In the genomic region with DNA sequence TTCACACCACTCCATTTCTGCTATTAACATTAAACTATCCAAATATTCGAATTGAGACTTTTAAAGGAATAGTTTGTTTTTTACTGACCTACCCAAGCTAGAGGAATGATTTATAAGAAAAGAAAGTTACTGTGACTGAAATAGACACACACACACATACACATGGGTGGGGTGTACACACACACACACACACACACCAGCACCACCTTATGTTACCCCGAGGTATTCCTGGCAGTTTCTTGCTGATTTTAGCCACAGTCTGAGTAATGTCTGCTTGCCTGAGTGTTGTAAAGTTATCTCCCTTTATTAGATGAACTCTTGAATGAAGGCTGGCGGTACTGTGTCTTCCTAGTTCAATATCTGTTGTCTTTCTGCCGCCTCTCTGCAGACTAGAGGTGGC, we compare ENCODE assay signal across 13 cellular contexts.
DNase-seq lines count a peak whose midpoint lies in the region; ATAC-seq, FAIRE-seq and TF ChIP-seq lines count a peak whose summit lies in the region.
"Had no signal": no experiment of that assay in that cellular context is flagged by ENCODE, and none has a peak within 500 bp of the region (broad histone marks: within the 10 kb centered on the region; RNA-seq: fewer than 3 reads in every experiment).

No MANE protein-coding gene starts in this region.

- ATAC-seq in mucosa of descending colon (peak; percentile 61), body of pancreas (no peak), HG03469 (IDR thresholded peaks at IDR 0.05; ENCODE audit: unreplicated experiment) (no peak)
- ATAC-seq: A549 had no signal

- H3K9ac ChIP-seq in H1 (replicated peaks in 1 of 4; ENCODE audit: extremely low read depth in 1 of 4, low read depth in 3 of 4, low read length in 3 of 4), result no peak overlapping the region

- no peak overlapping the region for H2BK12ac ChIP-seq in H1 (ENCODE audit: low read depth, low read length)

- H4K20me1 ChIP-seq in H1 (replicated peaks in 1 of 2; ENCODE audit: control insufficient read depth in 1 of 2, insufficient read depth in 2 of 2, low read length in 2 of 2), result no peaks in the 10 kb centered on the region

- H3K4me2 ChIP-seq in H1 (ENCODE audit: insufficient read depth in 1 of 2, low read depth in 2 of 2, low read length in 2 of 2), result no peak overlapping the region
- H3K4me2 ChIP-seq: A549 had no signal

- TF ChIP-seq RAD21 in H1 (IDR thresholded peaks at IDR 0.05 in 1 of 2, conservative IDR thresholded peaks at IDR 0.05 in 1 of 2; ENCODE audit: low read depth in 2 of 2, low read length in 2 of 2), result peak; percentile 6 to 9; a peak in 1 of 4 replicates

- H3K4me1 ChIP-seq in H1 (replicated peaks in 1 of 4; ENCODE audit: control insufficient read depth in 3 of 4, insufficient read depth in 4 of 4, low read length in 3 of 4) (no peaks in the 10 kb centered on the region), mucosa of descending colon (ENCODE audit: low read depth) (no peaks in the 10 kb centered on the region), body of pancreas (no peaks in the 10 kb centered on the region), sigmoid colon (no peaks in the 10 kb centered on the region)
- H3K4me1 ChIP-seq: A549, BE2C had no signal

- H3K27ac ChIP-seq in H1 (ENCODE audit: low read depth, low read length) (no peak overlapping the region), body of pancreas (no peak overlapping the region), sigmoid colon (no peak overlapping the region)
- H3K27ac ChIP-seq: A549, C4-2B had no signal

- H2AK5ac ChIP-seq in H1 (ENCODE audit: low read depth, low read length), result no peak overlapping the region

- no peak overlapping the region for H3K56ac ChIP-seq in H1 (replicated peaks; ENCODE audit: insufficient read length, low read depth, low read length)

- H4K8ac ChIP-seq in H1 (ENCODE audit: extremely low read depth, insufficient read depth, low read length), result no peak overlapping the region

- FAIRE-seq in H1 (lab: Jason Lieb, UNC), result peak; percentile 36
- FAIRE-seq: A549, GM19239, H54 had no signal

- peak; percentile 18 for DNase-seq in NCI-H524 treated with DMSO at 0.1 percent for 48 hours (lab: John Stamatoyannopoulos, UW)
- DNase-seq in H1 (ENCODE audit: low read depth in 1 of 2, low spot score in 2 of 2), result no peak
- no peak for DNase-seq in mucosa of descending colon
- no peak for DNase-seq in body of pancreas
- DNase-seq in sigmoid colon, result no peak
- DNase-seq: BE2C; CD4-positive, alpha-beta memory T cell; GF-D8 had no signal

- H2BK120ac ChIP-seq in H1 (replicated peaks; ENCODE audit: low read depth, low read length), result no peak overlapping the region

- no peaks in the 10 kb centered on the region for H3K23me2 ChIP-seq in H1 (ENCODE audit: low read depth, low read length)

- POLR2A ChIA-PET in H1 (lab: Charles Lee; ENCODE audit: partially characterized antibody), result no interaction called here

- no peak overlapping the region for H3K4me3 ChIP-seq in H1 (ENCODE audit: extremely low read depth in 1 of 4, insufficient read depth in 2 of 4, low read depth in 3 of 4, low read length in 4 of 4)
- no peak overlapping the region for H3K4me3 ChIP-seq in mucosa of descending colon
- H3K4me3 ChIP-seq in body of pancreas, result no peak overlapping the region
- H3K4me3 ChIP-seq in sigmoid colon, result no peak overlapping the region
- H3K4me3 ChIP-seq: A549 had no signal

- no peaks in the 10 kb centered on the region for H3K36me3 ChIP-seq in H1 (ENCODE audit: control insufficient read depth in 2 of 4, insufficient read depth in 4 of 4, low read length in 3 of 4)
- H3K36me3 ChIP-seq in mucosa of descending colon (ENCODE audit: low read depth), result no peaks in the 10 kb centered on the region
- H3K36me3 ChIP-seq in body of pancreas (replicated peaks in 1 of 2; ENCODE audit: insufficient read depth in 1 of 2, low read depth in 2 of 2), result no peaks in the 10 kb centered on the region
- H3K36me3 ChIP-seq in sigmoid colon, result no peaks in the 10 kb centered on the region
- H3K36me3 ChIP-seq: BE2C had no signal

- no peak overlapping the region for H3K23ac ChIP-seq in H1 (ENCODE audit: insufficient read length)

- no peak overlapping the region for H2BK20ac ChIP-seq in H1 (ENCODE audit: low read length)

- no peak overlapping the region for H2BK5ac ChIP-seq in H1 (ENCODE audit: low read depth, low read length)

- TF ChIP-seq EP300 in H1 (IDR thresholded peaks at IDR 0.05; ENCODE audit: borderline replicate concordance in 1 of 2, low read depth in 2 of 2, low read length in 2 of 2) (no peak), sigmoid colon (IDR thresholded peaks at IDR 0.05) (no peak)

- H2BK15ac ChIP-seq in H1 (ENCODE audit: low read length), result no peak overlapping the region

- CTCF ChIA-PET in H1 (lab: Charles Lee; ENCODE audit: partially characterized antibody), result interaction anchor here (2.2 kb wide), 1 partner anchor 47 kb away, joined by 6 read pairs; no protein-coding TSS in a partner anchor

- no peak overlapping the region for H4K5ac ChIP-seq in H1 (ENCODE audit: insufficient read length, low read depth, low read length)

- H2AFZ ChIP-seq in H1 (ENCODE audit: low read length), result no peak overlapping the region

- no peak overlapping the region for H3K18ac ChIP-seq in H1 (ENCODE audit: extremely low read depth, low read length)

- H3K4ac ChIP-seq in H1 (replicated peaks; ENCODE audit: insufficient read length, low read depth, low read length), result no peak overlapping the region

- H3K79me2 ChIP-seq in H1 (ENCODE audit: control insufficient read depth in 1 of 2, insufficient read depth in 2 of 2, low read length in 2 of 2), result no peaks in the 10 kb centered on the region

- TF ChIP-seq POLR2A in H1 (IDR thresholded peaks at IDR 0.05; ENCODE audit: control extremely low read depth in 1 of 2, low read depth in 2 of 2, low read length in 2 of 2), result no peak
- no peak for TF ChIP-seq POLR2A in body of pancreas (IDR thresholded peaks at IDR 0.05)
- no peak for TF ChIP-seq POLR2A in sigmoid colon (IDR thresholded peaks at IDR 0.05)

- intact Hi-C loops in mucosa of descending colon (cut with DNase I, micrococcal nuclease), result no loop called here
- intact Hi-C loops in body of pancreas (cut with DNase I), result no loop called here
- intact Hi-C loops in sigmoid colon (cut with DNase I), result no loop called here

- H3K9me3 ChIP-seq in H1 (ENCODE audit: insufficient read depth in 2 of 2, low read depth in 1 of 2, low read length in 1 of 2), result no peaks in the 10 kb centered on the region
- H3K9me3 ChIP-seq in mucosa of descending colon, result no peaks in the 10 kb centered on the region
- no peaks in the 10 kb centered on the region for H3K9me3 ChIP-seq in body of pancreas
- no peaks in the 10 kb centered on the region for H3K9me3 ChIP-seq in sigmoid colon
- H3K9me3 ChIP-seq: A549, BE2C had no signal

- no peak overlapping the region for H4K91ac ChIP-seq in H1 (replicated peaks; ENCODE audit: insufficient read length, low read length)

- WGBS in H1 (ENCODE audit: extremely low coverage in 1 of 2, insufficient coverage in 1 of 2, insufficient read length in 1 of 2, insufficient replicate concordance in 2 of 2, low coverage in 1 of 2, low lambda C conversion rate in 2 of 2, missing lambda C conversion rate in 1 of 2), 2 experiments, result 76% methylated on average over 4 of the region's 4 CpGs; no CpG with 5 or more reads in 1 of the 2 experiments
- WGBS in body of pancreas, 2 donors, result 55 to 62% methylated on average over 4 of the region's 4 CpGs
- 55 to 75% methylated on average over 4 of the region's 4 CpGs for WGBS in sigmoid colon, 2 donors

- no peak overlapping the region for H3K14ac ChIP-seq in H1 (ENCODE audit: insufficient read length)

- TF ChIP-seq CTCF in H1 (IDR thresholded peaks at IDR 0.05; ENCODE audit: control extremely low read depth in 1 of 3, insufficient read depth in 1 of 3, low read depth in 1 of 3, low read length in 3 of 3) (no peak), mucosa of descending colon (IDR thresholded peaks at IDR 0.05) (no peak), body of pancreas (IDR thresholded peaks at IDR 0.05) (no peak), sigmoid colon (IDR thresholded peaks at IDR 0.05) (no peak)

- H3K79me1 ChIP-seq in H1 (ENCODE audit: low read depth, low read length), result no peaks in the 10 kb centered on the region

- no peaks in the 10 kb centered on the region for H3K27me3 ChIP-seq in H1 (replicated peaks in 1 of 4; ENCODE audit: control insufficient read depth in 3 of 4, extremely low read depth in 1 of 4, insufficient read depth in 3 of 4, low read length in 3 of 4)
- no peaks in the 10 kb centered on the region for H3K27me3 ChIP-seq in body of pancreas
- H3K27me3 ChIP-seq in sigmoid colon, result peaks cover 0 to 4% (median 0%) of the 10 kb centered on the region in 3 donors
- H3K27me3 ChIP-seq: BE2C had no signal

TF ChIP-seq in H1, 55 proteins besides CTCF, POLR2A, EP300 and RAD21 (continues in another document):
- TF ChIP-seq SP2 (IDR thresholded peaks at IDR 0.05; ENCODE audit: low read length), result no peak
- no peak for TF ChIP-seq TAF7 (optimal IDR thresholded peaks at IDR 0.05; ENCODE audit: borderline replicate concordance, low read depth, low read length)
- no peak for TF ChIP-seq MAFK (IDR thresholded peaks at IDR 0.05; ENCODE audit: low read depth, low read length)
- TF ChIP-seq JUND (IDR thresholded peaks at IDR 0.05; ENCODE audit: low read length), result no peak
